9 cellular contexts compared by ENCODE assay signal in the genomic region with DNA sequence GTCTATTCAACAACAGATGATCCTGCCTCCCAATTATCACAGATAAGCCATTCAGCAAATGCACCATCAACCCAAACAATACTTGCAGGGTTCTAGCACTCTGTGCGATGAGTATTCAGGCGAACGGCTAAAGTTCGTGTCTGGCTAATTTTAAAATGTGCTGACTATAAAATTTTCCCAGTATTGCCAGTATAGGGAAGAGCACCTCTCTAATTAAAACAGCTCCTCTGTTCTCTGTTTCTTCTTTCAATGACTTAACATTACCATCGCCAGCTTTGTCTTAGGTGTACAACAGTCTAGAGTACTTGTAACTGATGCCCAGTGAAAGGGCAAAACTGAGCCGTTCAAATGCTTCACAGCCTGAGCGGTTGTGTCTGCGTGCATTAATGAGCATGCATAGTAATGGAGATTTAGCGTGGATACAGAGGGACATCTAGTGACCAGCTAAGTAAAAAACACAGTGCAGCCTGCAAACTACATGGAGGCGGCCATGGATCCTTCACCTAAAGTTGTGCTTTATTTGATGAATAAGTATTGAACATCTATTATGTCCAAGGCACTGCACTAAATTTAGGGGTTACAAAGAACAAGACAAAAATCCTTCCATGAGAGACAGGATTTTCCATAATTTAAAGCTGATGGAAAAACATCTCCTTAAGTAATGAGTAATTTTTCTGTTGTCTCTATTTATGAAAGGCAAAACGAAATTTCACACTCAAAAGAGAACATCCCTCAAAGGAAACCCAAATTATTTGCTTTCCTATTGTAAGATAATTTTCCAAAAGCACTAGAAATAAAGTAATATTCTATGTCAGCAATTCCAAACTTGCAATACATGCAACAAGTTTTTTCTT.
DNase-seq lines count a peak whose midpoint lies in the region; ATAC-seq and TF ChIP-seq lines count a peak whose summit lies in the region.
"Had no signal": no experiment of that assay in that cellular context is flagged by ENCODE, and none has a peak within 500 bp of the region (broad histone marks: within the 10 kb centered on the region; RNA-seq: fewer than 3 reads in every experiment).

No MANE protein-coding gene starts in this region.

- no peak overlapping the region for H3K18ac ChIP-seq in neuronal stem cell (ENCODE audit: low read length)

- no peaks in the 10 kb centered on the region for H3K9me3 ChIP-seq in neuronal stem cell (replicated peaks in 1 of 2; ENCODE audit: control insufficient read depth in 2 of 2, insufficient read depth in 1 of 2, low read depth in 1 of 2, low read length in 2 of 2)

- no peak overlapping the region for H3K4me2 ChIP-seq in neuronal stem cell (ENCODE audit: insufficient read depth, low read length, poor library complexity, severe bottlenecking)

- no peak overlapping the region for H3K4me3 ChIP-seq in fibroblast of mammary gland (ENCODE audit: control insufficient read depth, low read depth, low read length)
- H3K4me3 ChIP-seq in neuronal stem cell (ENCODE audit: low read length in 2 of 2) = no peak overlapping the region

- no peak overlapping the region for H3K27ac ChIP-seq in neuronal stem cell (replicated peaks; ENCODE audit: low read length)

- H2BK120ac ChIP-seq in neuronal stem cell (ENCODE audit: low read depth, low read length) = no peak overlapping the region

- H3K9ac ChIP-seq in neuronal stem cell (ENCODE audit: low read depth, low read length, poor library complexity) = no peak overlapping the region

- no peak overlapping the region for H2AK5ac ChIP-seq in neuronal stem cell (ENCODE audit: low read depth, low read length)

- H3K23ac ChIP-seq in neuronal stem cell (ENCODE audit: low read depth, low read length, poor library complexity) = no peak overlapping the region

- H3K4ac ChIP-seq in neuronal stem cell (ENCODE audit: low read length) = no peak overlapping the region

- no peaks in the 10 kb centered on the region for H3K36me3 ChIP-seq in neuronal stem cell (replicated peaks in 1 of 2; ENCODE audit: control insufficient read depth in 2 of 2, insufficient read depth in 2 of 2, low read length in 2 of 2)

- peaks cover 0 to 4% of the 10 kb centered on the region in 2 donors for H3K4me1 ChIP-seq in neuronal stem cell (ENCODE audit: control insufficient read depth in 2 of 2, insufficient read depth in 1 of 2, low read depth in 1 of 2, low read length in 2 of 2)

- peaks cover 0 to 10% (median 0%) of the 10 kb centered on the region in 3 experiments for H3K27me3 ChIP-seq in neuronal stem cell (ENCODE audit: control insufficient read depth in 3 of 3, insufficient read depth in 3 of 3, low read depth in 1 of 3, low read length in 3 of 3)

- no peak overlapping the region for H2BK15ac ChIP-seq in neuronal stem cell (ENCODE audit: low read length)

- peak overlapping the region; percentile 20 for H2AFZ ChIP-seq in neuronal stem cell (ENCODE audit: low read length)

- WGBS in neuronal stem cell (ENCODE audit: extremely low coverage in 2 of 2, insufficient read length in 2 of 2, insufficient replicate concordance in 1 of 2), 2 donors = no CpG with 5 or more reads among the region's 11 CpGs

- no peak overlapping the region for H3K14ac ChIP-seq in neuronal stem cell (ENCODE audit: low read length)

- DNase-seq in activated CD4-positive, alpha-beta T cell treated with anti-CD3 and anti-CD28 coated beads for 48 hours = peak; percentile 6
- no peak for DNase-seq in activated CD4-positive, alpha-beta T cell treated with anti-CD3 and anti-CD28 coated beads, Interleukin-2, amount 50 U/mL, for 1 hour
- DNase-seq in NCI-H1417 (lab: John Stamatoyannopoulos, UW) = peak; percentile 71 to 91 (median 90)
- peak; percentile 55 for DNase-seq in SKM-1 treated with dmso at 0.1 percent for 144 hours (lab: John Stamatoyannopoulos, UW; ENCODE audit: unreplicated experiment)
- DNase-seq in fibroblast of mammary gland (ENCODE audit: low read depth) = peak; percentile 86
- DNase-seq in neuronal stem cell (ENCODE audit: low spot score) = peak; percentile 71
- DNase-seq: activated naive CD8-positive, alpha-beta T cell treated with anti-CD3 and anti-CD28 coated beads, Interleukin-2, amount 10 ng/mL, durations not matched to agents 7 days and 5 days had no signal

- TF ChIP-seq CTCF in fibroblast of mammary gland (conservative IDR thresholded peaks at IDR 0.05; ENCODE audit: control insufficient read depth, insufficient read depth, low read depth, low read length) = peak; percentile 82

- ATAC-seq in HG02840 (IDR thresholded peaks at IDR 0.05; ENCODE audit: low FRiP score, unreplicated experiment) = no peak
- no peak for ATAC-seq in GM21423 (IDR thresholded peaks at IDR 0.05; ENCODE audit: unreplicated experiment)

- H4K8ac ChIP-seq in neuronal stem cell (ENCODE audit: low read depth, low read length) = no peak overlapping the region

- H2BK12ac ChIP-seq in neuronal stem cell (ENCODE audit: low read length) = no peak overlapping the region

- no peak overlapping the region for H2BK5ac ChIP-seq in neuronal stem cell (ENCODE audit: low read length)

- H3K79me1 ChIP-seq in neuronal stem cell (ENCODE audit: low read depth, low read length) = no peaks in the 10 kb centered on the region

- no peak overlapping the region for H4K91ac ChIP-seq in neuronal stem cell (ENCODE audit: low read depth, low read length, poor library complexity)
